ENCODE assay signal across 15 cellular contexts in the genomic region with DNA sequence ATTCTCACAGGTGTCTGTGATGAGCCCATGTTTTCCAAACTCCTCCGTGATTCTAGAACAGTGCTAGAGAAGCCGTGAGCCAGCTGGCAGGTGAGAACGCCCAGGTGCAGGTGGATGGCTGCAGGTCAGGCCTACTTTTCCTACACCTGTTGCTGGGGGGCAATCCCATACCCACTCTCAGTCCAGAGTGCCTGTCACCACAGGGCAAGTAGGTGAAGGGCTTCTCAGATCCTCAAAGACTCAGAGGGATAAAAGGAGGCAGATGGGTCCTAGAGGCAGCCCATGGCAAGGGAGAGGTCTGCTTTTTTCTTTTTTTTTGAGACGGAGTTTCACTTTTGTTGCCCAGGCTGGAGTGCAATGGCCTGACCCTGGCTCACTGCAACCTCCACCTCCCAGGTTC. TPM values are rescaled to one million over a fixed set of nuclear protein-coding genes. Genes with fewer than 3 reads are reported as not detected.
DNase-seq lines count a peak whose midpoint lies in the region; ATAC-seq, FAIRE-seq and TF ChIP-seq lines count a peak whose summit lies in the region.
"Had no signal": no experiment of that assay in that cellular context is flagged by ENCODE, and none has a peak within 500 bp of the region (broad histone marks: within the 10 kb centered on the region; RNA-seq: fewer than 3 reads in every experiment).

No MANE protein-coding gene starts in this region.

- no peaks in the 10 kb centered on the region for H3K9me1 ChIP-seq in keratinocyte (ENCODE audit: control insufficient read depth, extremely low read depth, insufficient read depth, low read length)

- H3K27me3 Mint-ChIP-seq in MCF 10A (ENCODE audit: insufficient read depth, unreplicated experiment): no peaks in the 10 kb centered on the region

- peak overlapping the region; percentile 85 for H3K9ac ChIP-seq in keratinocyte (ENCODE audit: control insufficient read depth, extremely low read depth, insufficient read depth, low read length)

- ATAC-seq in A549 (no peak), GM21381 (IDR thresholded peaks at IDR 0.05; ENCODE audit: unreplicated experiment) (no peak), GM19395 (IDR thresholded peaks at IDR 0.05; ENCODE audit: unreplicated experiment) (no peak)

- H3K4me1 Mint-ChIP-seq in MCF 10A (ENCODE audit: insufficient read depth, unreplicated experiment): peaks cover 10% of the 10 kb centered on the region

- no peak overlapping the region for H2AFZ ChIP-seq in keratinocyte (ENCODE audit: control insufficient read depth, low read length)

- H3K79me2 ChIP-seq in keratinocyte (ENCODE audit: control insufficient read depth, insufficient read depth, low read length): peaks cover 38% of the 10 kb centered on the region

- DNase-seq in A549 (ENCODE audit: low read depth in 1 of 2, low spot score in 1 of 2) (no peak), GM12864 (ENCODE audit: low read depth) (no peak), MCF 10A (ENCODE audit: unreplicated experiment) (no peak), keratinocyte (ENCODE audit: low read depth, low spot score) (no peak), glomerular visceral epithelial cell (ENCODE audit: extremely low spot score) (no peak), nucleus accumbens (lab: John Stamatoyannopoulos, UW) (no peak)
- DNase-seq: activated CD4-positive, CD25-positive, alpha-beta regulatory T cell; activated naive CD4-positive, alpha-beta T cell; effector memory CD4-positive, alpha-beta T cell; NCI-H2081 treated with DMSO at 0.1 percent for 48 hours had no signal

- POLR2A ChIA-PET in A549 (lab: Yijun Ruan, JAX) (no interaction called here), MCF 10A (lab: Yijun Ruan, JAX) (interaction anchor here (1.4 kb wide), 1 partner anchor 21 kb away, joined by 3 read pairs; no protein-coding TSS in a partner anchor)

- no peaks in the 10 kb centered on the region for H3K27me3 ChIP-seq in keratinocyte (ENCODE audit: control insufficient read depth, extremely low read depth, insufficient read depth, low read length)
- H3K27me3 ChIP-seq: vagina had no signal

- dilution Hi-C loops in keratinocyte (cut with MboI; ENCODE audit: extremely low pct_ligation_motif_present, low sequenced_read_pairs): no loop called here

- FAIRE-seq in A549 (lab: Jason Lieb, UNC) (no peak), keratinocyte (lab: Jason Lieb, UNC) (no peak)
- FAIRE-seq: RCC 7860 had no signal

- H3K36me3 ChIP-seq in keratinocyte (ENCODE audit: control insufficient read depth in 2 of 2, extremely low read depth in 1 of 2, insufficient read depth in 2 of 2, low read length in 2 of 2): peaks cover 0 to 6% of the 10 kb centered on the region in 2 experiments
- H3K36me3 ChIP-seq: prostate gland, vagina had no signal

- TF ChIP-seq POLR2A in A549 (IDR thresholded peaks at IDR 0.05; ENCODE audit: low read length): no peak

- H3K4me1 ChIP-seq in A549: peaks cover 31% of the 10 kb centered on the region
- H3K4me1 ChIP-seq in keratinocyte (ENCODE audit: control insufficient read depth, extremely low read depth, insufficient read depth, low read length): peaks cover 25% of the 10 kb centered on the region
- H3K4me1 ChIP-seq: prostate gland had no signal

- no TSS peak for BruUV-seq in MCF 10A (replicated peaks; lab: Mats Ljungman, UMichigan)

- no peak for TF ChIP-seq EP300 in A549 (IDR thresholded peaks at IDR 0.05)

- CTCF ChIA-PET in A549 (lab: Yijun Ruan, JAX): interaction anchor here (1.2 kb wide), 2 partner anchors 12 to 73 kb away, joined by 4 read pairs; no protein-coding TSS in a partner anchor
- CTCF ChIA-PET in MCF 10A (lab: Yijun Ruan, JAX): no interaction called here

- peaks cover 20% of the 10 kb centered on the region for H3K36me3 Mint-ChIP-seq in MCF 10A (ENCODE audit: insufficient read depth, unreplicated experiment)

- H3K9me3 ChIP-seq in A549 (no peaks in the 10 kb centered on the region), keratinocyte (ENCODE audit: control insufficient read depth, low read depth, low read length) (no peaks in the 10 kb centered on the region)
- H3K9me3 ChIP-seq: prostate gland, vagina had no signal

- H3K4me2 ChIP-seq in A549: peak overlapping the region; percentile 94
- peak overlapping the region; percentile 99 for H3K4me2 ChIP-seq in keratinocyte (ENCODE audit: control insufficient read depth, extremely low read depth, insufficient read depth, low read depth, low read length)

- WGBS in A549 (ENCODE audit: missing lambda C conversion rate): 90% methylated on average over 3 of the region's 4 CpGs

- H3K9me3 Mint-ChIP-seq in MCF 10A (ENCODE audit: unreplicated experiment): no peaks in the 10 kb centered on the region

- intact Hi-C loops in MCF 10A (cut with micrococcal nuclease): loop anchor here (5.0 kb wide), 3 partner anchors 42 to 308 kb away; a partner anchor contains a TSS

- H3K4me3 ChIP-seq in A549 (no peak overlapping the region; the same call in 2 of the 3 replicates), GM12864 (ENCODE audit: low read depth, low read length) (peak overlapping the region; percentile 77; the same call in 1 of the 2 replicates), keratinocyte (ENCODE audit: control insufficient read depth in 2 of 3, extremely low read depth in 1 of 3, insufficient read depth in 2 of 3, low read depth in 1 of 3, low read length in 3 of 3) (no peak overlapping the region)

- TF ChIP-seq RAD21 in A549 (conservative IDR thresholded peaks at IDR 0.05 in 1 of 2, IDR thresholded peaks at IDR 0.05 in 1 of 2): no peak

- H4K20me1 ChIP-seq in keratinocyte (ENCODE audit: control insufficient read depth, extremely low read depth, insufficient read depth, low read length): peaks cover 9% of the 10 kb centered on the region

- TF ChIP-seq CTCF in A549 (IDR thresholded peaks at IDR 0.05) (no peak), GM12864 (IDR thresholded peaks at IDR 0.05; ENCODE audit: low read depth, low read length, missing control alignments) (no peak), MCF 10A (IDR thresholded peaks at IDR 0.05; ENCODE audit: unreplicated experiment) (no peak), keratinocyte (optimal IDR thresholded peaks at IDR 0.05 in 1 of 3, IDR thresholded peaks at IDR 0.05 in 1 of 3, conservative IDR thresholded peaks at IDR 0.05 in 1 of 3; ENCODE audit: extremely low read depth in 1 of 3, insufficient read depth in 2 of 3, low read length in 3 of 3) (no peak)

- no peak overlapping the region for H3K27ac Mint-ChIP-seq in MCF 10A (ENCODE audit: low read depth, unreplicated experiment)

- H3K4me3 Mint-ChIP-seq in MCF 10A (ENCODE audit: unreplicated experiment): peak overlapping the region; percentile 91

- H3K27ac ChIP-seq in A549 (peak overlapping the region in 1 of 2 experiments; percentile 100; a peak in 1 of 6 replicates), keratinocyte (ENCODE audit: control insufficient read depth, insufficient read depth, low read length) (no peak overlapping the region)
- H3K27ac ChIP-seq: prostate gland had no signal

TF ChIP-seq in A549, 52 proteins besides CTCF, POLR2A, EP300 and RAD21:
- TF ChIP-seq, protein P1, sequence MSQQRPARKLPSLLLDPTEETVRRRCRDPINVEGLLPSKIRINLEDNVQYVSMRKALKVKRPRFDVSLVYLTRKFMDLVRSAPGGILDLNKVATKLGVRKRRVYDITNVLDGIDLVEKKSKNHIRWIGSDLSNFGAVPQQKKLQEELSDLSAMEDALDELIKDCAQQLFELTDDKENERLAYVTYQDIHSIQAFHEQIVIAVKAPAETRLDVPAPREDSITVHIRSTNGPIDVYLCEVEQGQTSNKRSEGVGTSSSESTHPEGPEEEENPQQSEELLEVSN (IDR thresholded peaks at IDR 0.05; ENCODE audit: borderline replicate concordance, low read depth): no peak
- TF ChIP-seq NR3C1 (IDR thresholded peaks at IDR 0.05) (no peak), ZFP36 (IDR thresholded peaks at IDR 0.05; ENCODE audit: borderline replicate concordance, partially characterized antibody) (no peak), ZNF302 (CRISPR knock-in tag; IDR thresholded peaks at IDR 0.05) (no peak)

RNA-seq across cellular contexts. Expression of a gene that starts 50.7 kb away (rescaled TPM):
- polyA plus RNA-seq in A549 (2011; rRNA removed): 7.9 and 9.8 TPM in 2 replicates
- 3.7 and 6.0 TPM in 2 replicates for polyA plus RNA-seq in A549 (2012; cell fraction: cytosol; rRNA removed)
- 12.0 and 12.4 TPM in 2 replicates for polyA plus RNA-seq in A549 (2012; cell fraction: nucleus; rRNA removed)
- 4.6 to 6.4 TPM (median 6.0 TPM) in 3 replicates for polyA plus RNA-seq in A549 (2017; fragmentation: RNase III; extraction: RNeasy Plus Mini Kit Qiagen cat#74134 plus additional on column Dnase treatment)
- 8.7 and 10.4 TPM in 2 replicates for polyA minus RNA-seq in A549 (2011; rRNA and poly(A)+ RNA removed)
- total RNA-seq in MCF 10A (2022): 23.6 and 28.7 TPM in 2 replicates
- 3.3 to 4.5 TPM (median 4.4 TPM) in 3 replicates for polyA plus RNA-seq in keratinocyte
- 1.2 TPM for polyA plus RNA-seq in keratinocyte (2011; ENCODE audit: low read depth)
- 2.1 TPM in 2 replicates for polyA plus RNA-seq in keratinocyte (2011; cell fraction: cytosol; rRNA removed)
- polyA plus RNA-seq in keratinocyte (2011; cell fraction: nucleus; rRNA removed): 13.8 and 18.0 TPM in 2 replicates
- polyA plus RNA-seq in keratinocyte (2012; ENCODE audit: low replicate concordance): 4.2 and 5.5 TPM in 2 replicates
- polyA minus RNA-seq in keratinocyte: 4.9 to 10.6 TPM (median 6.0 TPM) in 3 replicates
- polyA minus RNA-seq in keratinocyte (2011; cell fraction: cytosol; rRNA and poly(A)+ RNA removed): 4.6 TPM
- polyA minus RNA-seq in keratinocyte (2011; cell fraction: nucleus; rRNA and poly(A)+ RNA removed): 12.8 and 18.5 TPM in 2 replicates

RNA-seq across cellular contexts. Expression of a gene that starts 55.0 kb away (rescaled TPM):
- polyA plus RNA-seq in A549 (2011; rRNA removed) (3.6 and 3.7 TPM in 2 replicates), A549 (2017; fragmentation: RNase III; extraction: RNeasy Plus Mini Kit Qiagen cat#74134 plus additional on column Dnase treatment) (2.8 to 4.8 TPM (median 4.7 TPM) in 3 replicates), keratinocyte (4.4 to 6.5 TPM (median 6.1 TPM) in 3 replicates)
- 1.5 and 1.9 TPM in 2 replicates for polyA plus RNA-seq in A549 (2012; cell fraction: cytosol; rRNA removed)
- 4.2 and 4.4 TPM in 2 replicates for polyA plus RNA-seq in A549 (2012; cell fraction: nucleus; rRNA removed)
- 4.5 and 27.1 TPM in 2 replicates for polyA minus RNA-seq in A549 (2011; rRNA and poly(A)+ RNA removed)
- total RNA-seq in MCF 10A (2022): 8.1 and 12.7 TPM in 2 replicates
- polyA plus RNA-seq in keratinocyte (2011; ENCODE audit: low read depth): 6.1 TPM
- 3.5 and 3.6 TPM in 2 replicates for polyA plus RNA-seq in keratinocyte (2011; cell fraction: cytosol; rRNA removed)
- 8.9 and 9.9 TPM in 2 replicates for polyA plus RNA-seq in keratinocyte (2011; cell fraction: nucleus; rRNA removed)
- 11.2 and 16.4 TPM in 2 replicates for polyA plus RNA-seq in keratinocyte (2012; ENCODE audit: low replicate concordance)
- polyA minus RNA-seq in keratinocyte: 6.5 to 11.5 TPM (median 11.1 TPM) in 3 replicates
- polyA minus RNA-seq in keratinocyte (2011; cell fraction: cytosol; rRNA and poly(A)+ RNA removed): 32.4 TPM
- polyA minus RNA-seq in keratinocyte (2011; cell fraction: nucleus; rRNA and poly(A)+ RNA removed): 12.2 and 52.3 TPM in 2 replicates
